17 cellular contexts compared by ENCODE assay signal in genomic region chr1:87508247-87508646, GRCh38.
DNase-seq lines count a peak whose midpoint lies in the region; ATAC-seq and TF ChIP-seq lines count a peak whose summit lies in the region.
"Had no signal": no experiment of that assay in that cellular context is flagged by ENCODE, and none has a peak within 500 bp of the region (broad histone marks: within the 10 kb centered on the region; RNA-seq: fewer than 3 reads in every experiment).

No MANE protein-coding gene starts in this region.

- no peaks in the 10 kb centered on the region for H3K27me3 ChIP-seq in PC-3 (ENCODE audit: low read length)
- H3K27me3 ChIP-seq in fibroblast of lung (ENCODE audit: control insufficient read depth, insufficient read depth, low read length), result no peaks in the 10 kb centered on the region
- no peaks in the 10 kb centered on the region for H3K27me3 ChIP-seq in transverse colon
- H3K27me3 ChIP-seq: Peyer's patch had no signal

- TF ChIP-seq POLR2A in transverse colon (IDR thresholded peaks at IDR 0.05), result no peak

- H3F3A ChIP-seq in PC-3 (ENCODE audit: low read length, unreplicated experiment), result no peaks in the 10 kb centered on the region

- H3K4me1 ChIP-seq in PC-3 (ENCODE audit: insufficient read depth, low read length), result no peaks in the 10 kb centered on the region; the same call in 1 of the 2 replicates
- peaks cover 3% of the 10 kb centered on the region for H3K4me1 ChIP-seq in fibroblast of lung (ENCODE audit: control insufficient read depth, extremely low read depth, insufficient read depth, low read length)
- H3K4me1 ChIP-seq in transverse colon, result no peaks in the 10 kb centered on the region
- H3K4me1 ChIP-seq: A549, Peyer's patch had no signal

- intact Hi-C loops in PC-3 (cut with micrococcal nuclease), result loop anchor here (5.0 to 10.0 kb wide), 5 partner anchors 134 to 554 kb away; partner anchors contain the start of gene LMO4
- intact Hi-C loops in transverse colon (cut with DNase I; ENCODE audit: low total_unique reads), result no loop called here

- BruUV-seq in PC-3 (replicated peaks; lab: Mats Ljungman, UMichigan), result no TSS peak

- CTCF ChIA-PET in PC-3 (lab: Charles Lee), result no interaction called here

- H3K36me3 ChIP-seq in PC-3 (ENCODE audit: low read depth, low read length) (no peaks in the 10 kb centered on the region), fibroblast of lung (ENCODE audit: control insufficient read depth, insufficient read depth, low read length) (no peaks in the 10 kb centered on the region), transverse colon (no peaks in the 10 kb centered on the region)
- H3K36me3 ChIP-seq: Peyer's patch had no signal

- TF ChIP-seq EP300 in transverse colon (IDR thresholded peaks at IDR 0.05; ENCODE audit: low read depth), result no peak

- no peaks in the 10 kb centered on the region for H3K9me2 ChIP-seq in PC-3 (replicated peaks; ENCODE audit: low read length)

- no peak overlapping the region for H2AFZ ChIP-seq in PC-3 (ENCODE audit: low read length)
- no peak overlapping the region for H2AFZ ChIP-seq in fibroblast of lung (ENCODE audit: low read length)

- DNase-seq in AG10803 (ENCODE audit: low read depth) (peak; percentile 3), HCEC 1CT (peak; percentile 28), PC-3 (no peak), fibroblast of lung (ENCODE audit: low read depth in 2 of 2) (peak; percentile 35 to 65), amygdala (lab: John Stamatoyannopoulos, UW) (no peak), germinal center (ENCODE audit: low spot score) (no peak), GDM1 (lab: John Stamatoyannopoulos, UW) (no peak), transverse colon (no peak)
- DNase-seq: AML-193, COR-L47, Kasumi-1, NCI-H187, NCI-H510A, Peyer's patch, T-helper 1 cell had no signal

- in situ Hi-C loops in transverse colon (cut with MboI; ENCODE audit: low pct_ligation_motif_present in 1 of 4, low pct_unique_long_range_greater_than_20kb in 1 of 4, low sequenced_read_pairs in 3 of 4), result no loop called here

- peak; percentile 57 for ATAC-seq in PC-3
- ATAC-seq: A549, HCT116 had no signal

- 71 to 85% methylated on average over 1 of the region's 1 CpG for WGBS in transverse colon (ENCODE audit: low coverage in 1 of 2), 2 donors

- POLR2A ChIA-PET in PC-3 (lab: Charles Lee; ENCODE audit: unreplicated experiment), result no interaction called here

- H3K9ac ChIP-seq in PC-3 (ENCODE audit: low read length) (no peak overlapping the region), fibroblast of lung (ENCODE audit: insufficient read depth, low read length) (no peak overlapping the region)

- no peak overlapping the region for H3K4me3 ChIP-seq in AG10803 (ENCODE audit: low read length)
- H3K4me3 ChIP-seq in PC-3 (ENCODE audit: low read length), result no peak overlapping the region
- no peak overlapping the region for H3K4me3 ChIP-seq in fibroblast of lung (replicated peaks in 1 of 4; ENCODE audit: control extremely low read depth in 1 of 4, insufficient read depth in 1 of 4, low read depth in 3 of 4, low read length in 4 of 4)
- H3K4me3 ChIP-seq in transverse colon, result no peak overlapping the region
- H3K4me3 ChIP-seq: A549, Peyer's patch had no signal

- no peak overlapping the region for H3K27ac ChIP-seq in PC-3 (ENCODE audit: low read length)
- H3K27ac ChIP-seq in fibroblast of lung (ENCODE audit: insufficient read depth, low read length), result no peak overlapping the region
- no peak overlapping the region for H3K27ac ChIP-seq in transverse colon
- H3K27ac ChIP-seq: A549, Peyer's patch had no signal

- TF ChIP-seq CTCF in AG10803 (conservative IDR thresholded peaks at IDR 0.05; ENCODE audit: low read length) (no peak), PC-3 (conservative IDR thresholded peaks at IDR 0.05; ENCODE audit: low read depth, low read length) (no peak), fibroblast of lung (conservative IDR thresholded peaks at IDR 0.05 in 1 of 2, IDR thresholded peaks at IDR 0.05 in 1 of 2; ENCODE audit: low read depth in 1 of 2, low read length in 2 of 2) (no peak), transverse colon (IDR thresholded peaks at IDR 0.05) (no peak)

- no peaks in the 10 kb centered on the region for H4K20me1 ChIP-seq in PC-3 (ENCODE audit: low read length)
- H4K20me1 ChIP-seq in fibroblast of lung (ENCODE audit: control insufficient read depth, extremely low read depth, insufficient read depth, low read length), result no peaks in the 10 kb centered on the region

- no peaks in the 10 kb centered on the region for H3K79me2 ChIP-seq in PC-3 (ENCODE audit: low read length)
- H3K79me2 ChIP-seq in fibroblast of lung (ENCODE audit: control insufficient read depth, insufficient read depth, low read length), result no peaks in the 10 kb centered on the region

- H3K4me2 ChIP-seq in PC-3 (ENCODE audit: low read length) (no peak overlapping the region), fibroblast of lung (ENCODE audit: extremely low read depth, insufficient read depth, low read length) (peak overlapping the region; percentile 49)
- H3K4me2 ChIP-seq: A549 had no signal

- H3K9me3 ChIP-seq in PC-3 (ENCODE audit: low read length), result no peaks in the 10 kb centered on the region
- H3K9me3 ChIP-seq in fibroblast of lung (ENCODE audit: control insufficient read depth, insufficient read depth, low read depth, low read length), result no peaks in the 10 kb centered on the region
- no peaks in the 10 kb centered on the region for H3K9me3 ChIP-seq in transverse colon
- H3K9me3 ChIP-seq: A549, Peyer's patch had no signal

Comparison
In these comparisons a context has a peak if more than half of its experiments do, and no peak if none do; other contexts are left out.
1. DNase-seq: peak in AG10803 (single experiment), HCEC 1CT (single experiment) and fibroblast of lung (2 of 2); none in PC-3 (single experiment), amygdala (0 of 56), germinal center (single experiment), GDM1 (single experiment) and transverse colon (single experiment).